ENCODE assay signal across 21 cellular contexts in genomic region chrX:129403974-129404669, GRCh38.
DNase-seq lines count a peak whose midpoint lies in the region; ATAC-seq and TF ChIP-seq lines count a peak whose summit lies in the region.
"Had no signal": no experiment of that assay in that cellular context is flagged by ENCODE, and none has a peak within 500 bp of the region (broad histone marks: within the 10 kb centered on the region; RNA-seq: fewer than 3 reads in every experiment).

No MANE protein-coding gene starts in this region.

- peak overlapping the region; percentile 72 for H3K27ac ChIP-seq in VCaP
- no peak overlapping the region for H3K27ac ChIP-seq in prostate gland

- no peak for TF ChIP-seq POLR2A in prostate gland (IDR thresholded peaks at IDR 0.05)

- CTCF ChIA-PET in HEK293T (lab: Yijun Ruan, JAX): no interaction called here

- WGBS in prostate gland: 14% methylated on average over 2 of the region's 2 CpGs

- no peak for ATAC-seq in Right ventricle myocardium superior (ENCODE audit: poor library complexity)
- ATAC-seq: HCT116, Right ventricle myocardium inferior had no signal

- H3K9me3 ChIP-seq in prostate gland: no peaks in the 10 kb centered on the region
- H3K9me3 ChIP-seq: BE2C, MG63 had no signal

- H3K4me1 ChIP-seq in prostate gland (replicated peaks): no peaks in the 10 kb centered on the region
- H3K4me1 ChIP-seq: BE2C had no signal

- no peak overlapping the region for H3K4me3 ChIP-seq in fibroblast of villous mesenchyme (ENCODE audit: low read depth, low read length)
- no peak overlapping the region for H3K4me3 ChIP-seq in prostate gland
- H3K4me3 ChIP-seq: MG63 had no signal

- DNase-seq in HEK293T (ENCODE audit: extremely low spot score) (peak; percentile 32), fibroblast of villous mesenchyme (ENCODE audit: low read depth) (peak; percentile 10), prostate gland (ENCODE audit: low spot score) (peak; percentile 5), Right ventricle myocardium superior (no peak), mucosa of gallbladder (ENCODE audit: low spot score) (no peak), DMS 273 treated with DMSO at 0.1 percent for 48 hours (lab: John Stamatoyannopoulos, UW) (no peak), NCI-H82 (lab: John Stamatoyannopoulos, UW) (no peak)
- DNase-seq: BE2C; CD4-positive, CD25-positive, alpha-beta regulatory T cell; DND-41; GOT3; Kasumi-1; MG63; NCI-H1417; NCI-H1694 treated with DMSO at 0.1 percent for 48 hours; NCI-H2081 treated with DMSO at 0.1 percent for 48 hours; NCI-H2171 treated with DMSO at 0.1 percent for 48 hours; NCI-H510A had no signal

- intact Hi-C loops in prostate gland (cut with DNase I) (no loop called here), Right ventricle myocardium superior (cut with DNase I) (no loop called here)

- TF ChIP-seq CTCF in VCaP (conservative IDR thresholded peaks at IDR 0.05): no peak
- no peak for TF ChIP-seq CTCF in fibroblast of villous mesenchyme (IDR thresholded peaks at IDR 0.05; ENCODE audit: insufficient read depth, low read depth, low read length)
- no peak for TF ChIP-seq CTCF in prostate gland (IDR thresholded peaks at IDR 0.05)

- H3K36me3 ChIP-seq in prostate gland: no peaks in the 10 kb centered on the region
- H3K36me3 ChIP-seq: BE2C, MG63 had no signal

- POLR2A ChIA-PET in HEK293T (lab: Yijun Ruan, JAX): no interaction called here

- no peaks in the 10 kb centered on the region for H3K27me3 ChIP-seq in prostate gland (replicated peaks; ENCODE audit: insufficient read depth)
- H3K27me3 ChIP-seq: BE2C, MG63 had no signal

TF ChIP-seq in HEK293T, 16 proteins besides CTCF, POLR2A, EP300 and RAD21:
- no peak for TF ChIP-seq TARDBP (IDR thresholded peaks at IDR 0.05)
- TF ChIP-seq ZNF384 (IDR thresholded peaks at IDR 0.05): no peak
- no peak for TF ChIP-seq NFRKB (IDR thresholded peaks at IDR 0.05)
- peak; percentile 66; the same call in 1 of the 2 replicates for TF ChIP-seq FOXA1 (IDR thresholded peaks at IDR 0.05)
- no peak for TF ChIP-seq FOXK2 (IDR thresholded peaks at IDR 0.05)
- peak; percentile 76 for TF ChIP-seq CTBP1 (IDR thresholded peaks at IDR 0.05; ENCODE audit: borderline replicate concordance)
- peak; percentile 88 for TF ChIP-seq PKNOX1 (IDR thresholded peaks at IDR 0.05)
- TF ChIP-seq ARNT (IDR thresholded peaks at IDR 0.05): no peak
TF ChIP-seq in HEK293T: peak in this region for 3.

Comparison
In these comparisons a context has a peak if more than half of its experiments do, and no peak if none do; other contexts are left out.
1. DNase-seq: peak in HEK293T (single experiment), fibroblast of villous mesenchyme (single experiment) and prostate gland (single experiment); none in Right ventricle myocardium superior (single experiment), mucosa of gallbladder (single experiment), DMS 273 treated with DMSO at 0.1 percent for 48 hours (single experiment) and NCI-H82 (single experiment).